8 cellular contexts compared by ENCODE assay signal in the genomic region with DNA sequence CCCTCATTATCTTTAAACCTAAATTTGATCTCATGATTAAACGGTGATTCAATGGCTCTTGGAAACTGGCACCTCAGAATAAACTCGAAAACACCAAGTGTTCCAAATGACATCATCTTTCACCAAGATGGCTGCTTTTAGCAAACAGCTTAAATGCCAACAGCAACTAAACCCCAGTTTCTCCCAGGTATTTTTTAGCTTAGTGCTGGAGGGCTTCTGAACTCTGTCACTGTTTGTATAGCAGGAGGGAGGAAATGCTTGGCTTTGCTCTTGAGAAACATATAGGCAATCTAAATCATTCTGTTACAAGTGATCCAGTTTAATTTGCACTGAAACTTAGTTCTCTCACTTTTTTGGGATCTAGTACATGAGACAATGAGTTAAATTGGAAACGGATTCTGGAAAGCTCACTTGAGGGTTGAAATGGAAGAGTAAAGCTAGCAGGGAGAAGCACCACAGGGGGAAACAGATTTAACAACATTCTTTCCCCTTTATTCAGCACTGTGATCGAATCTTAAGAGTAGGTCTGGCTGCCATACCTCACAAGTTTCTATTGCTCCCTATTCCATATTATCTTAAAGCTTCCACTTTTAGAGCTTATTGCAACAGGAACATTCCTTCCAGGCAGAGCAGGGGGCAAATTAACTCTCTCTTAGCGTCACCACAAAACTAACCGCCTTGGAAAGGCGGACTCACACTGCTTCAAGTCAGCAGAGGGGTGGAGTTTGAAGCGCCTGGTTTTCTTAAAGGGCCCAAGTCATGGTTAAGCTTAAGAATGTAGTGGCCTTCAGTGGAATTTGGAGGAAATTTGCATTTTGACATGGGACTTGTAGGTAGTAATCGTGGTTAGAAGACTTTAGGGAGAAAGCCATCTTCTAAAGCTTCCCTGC. TPM values are rescaled to one million over a fixed set of nuclear protein-coding genes. Genes with fewer than 3 reads are reported as not detected.
A peak's percentile ranks its signal among the peaks of the same experiment; 100 is the strongest.
DNase-seq lines count a peak whose midpoint lies in the region; ATAC-seq and TF ChIP-seq lines count a peak whose summit lies in the region.

No MANE protein-coding gene starts in this region.

- H3K27me3 ChIP-seq in ascending aorta: no peaks in the 10 kb centered on the region

- H3K4me1 ChIP-seq in ascending aorta: peaks cover 0 to 8% of the 10 kb centered on the region in 2 donors

- intact Hi-C loops in ascending aorta (cut with DNase I): loop anchor here (2.0 to 10.0 kb wide), 7 partner anchors 35 to 1641 kb away; a partner anchor contains a TSS

- peak overlapping the region; percentile 90 to 95 for H3K27ac ChIP-seq in ascending aorta

- peaks cover 0 to under 1% of the 10 kb centered on the region in 2 donors for H3K9me3 ChIP-seq in ascending aorta

- H3K4me3 ChIP-seq in ascending aorta (peak overlapping the region; percentile 80 to 87), retinal pigment epithelial cell (ENCODE audit: low read length) (peak overlapping the region; percentile 52)

- no peaks in the 10 kb centered on the region for H3K36me3 ChIP-seq in ascending aorta

- DNase-seq in NCI-H510A treated with DMSO at 0.1 percent for 48 hours (lab: John Stamatoyannopoulos, UW) (peak; percentile 26), NCI-H510A (lab: John Stamatoyannopoulos, UW) (no peak), RPMI7951 (ENCODE audit: low read depth) (peak; percentile 84), ascending aorta (ENCODE audit: low spot score in 2 of 2) (peak in 1 of 2 donors; percentile 90), hypothalamus (lab: John Stamatoyannopoulos, UW) (peak in 27 of 51 donors; percentile 12 to 80 (median 44)), retinal pigment epithelial cell (ENCODE audit: low read depth) (peak; percentile 76)

- TF ChIP-seq CTCF in ascending aorta (IDR thresholded peaks at IDR 0.05) (no peak), retinal pigment epithelial cell (conservative IDR thresholded peaks at IDR 0.05; ENCODE audit: low read depth, low read length) (no peak)

- peak; percentile 23 for ATAC-seq in HG03103 (IDR thresholded peaks at IDR 0.05; ENCODE audit: low read depth, unreplicated experiment)
- no peak for ATAC-seq in GM19467 (IDR thresholded peaks at IDR 0.05; ENCODE audit: unreplicated experiment)

RNA-seq across cellular contexts. Expression of a gene that starts 1.8 kb away (rescaled TPM):
- total RNA-seq in RPMI7951 (2014; rRNA removed; shearing (Covaris generic)): 11.4 and 13.2 TPM in 2 replicates
- 21.1 TPM for total RNA-seq in ascending aorta
